1 cellular context compared by ENCODE assay signal in the genomic region with DNA sequence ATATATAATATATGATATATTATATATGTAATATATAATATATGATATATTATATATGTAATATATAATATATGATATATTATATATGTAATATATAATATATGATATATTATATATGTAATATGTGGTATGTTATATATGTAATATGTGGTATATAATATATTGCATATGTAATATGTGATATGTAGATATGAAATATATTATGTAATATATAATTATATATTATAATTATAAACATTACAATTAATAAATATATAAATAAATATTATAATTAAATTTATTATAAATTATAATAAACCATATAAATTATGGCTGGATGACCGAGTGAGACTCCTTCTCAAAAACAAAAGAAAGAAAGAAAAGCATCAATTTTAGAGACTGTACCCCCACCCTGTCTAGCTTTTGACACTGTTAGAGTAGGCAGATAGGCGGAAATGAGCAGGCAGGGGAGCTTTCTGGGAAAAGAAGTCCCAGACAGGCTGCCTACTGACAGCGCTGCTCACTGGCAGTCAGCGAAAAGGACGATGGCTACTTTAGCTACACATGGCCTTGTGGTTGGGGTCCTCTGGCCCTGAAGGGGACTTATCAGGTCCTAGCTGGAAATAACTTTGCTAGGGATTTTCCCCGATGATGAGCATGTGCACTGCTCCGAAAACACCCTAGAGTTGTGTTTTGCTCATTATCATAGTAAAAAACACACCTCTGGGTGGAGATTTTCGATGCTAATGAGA.
TF ChIP-seq lines count a peak whose summit lies in the region.

No MANE protein-coding gene starts in this region.

TF ChIP-seq in SK-N-SH, 30 proteins besides CTCF, POLR2A, EP300 and RAD21:
- no peak for TF ChIP-seq YY1 (IDR thresholded peaks at IDR 0.05; ENCODE audit: low read depth)
- TF ChIP-seq NRF1 (IDR thresholded peaks at IDR 0.05; ENCODE audit: low read depth, low read length) = no peak
- TF ChIP-seq GATA2 (CRISPR knock-in tag; IDR thresholded peaks at IDR 0.05) = no peak
- no peak for TF ChIP-seq JUND (IDR thresholded peaks at IDR 0.05)
- no peak for TF ChIP-seq FOXM1 (IDR thresholded peaks at IDR 0.05; ENCODE audit: low read depth)
- no peak for TF ChIP-seq TEAD4 (IDR thresholded peaks at IDR 0.05; ENCODE audit: borderline replicate concordance, insufficient read depth)
- TF ChIP-seq RXRA (IDR thresholded peaks at IDR 0.05; ENCODE audit: borderline replicate concordance, low read depth) = no peak
- no peak for TF ChIP-seq RCOR1 (IDR thresholded peaks at IDR 0.05; ENCODE audit: low read length)
